Comparison of ENCODE assay signal across 8 cellular contexts in the genomic region with DNA sequence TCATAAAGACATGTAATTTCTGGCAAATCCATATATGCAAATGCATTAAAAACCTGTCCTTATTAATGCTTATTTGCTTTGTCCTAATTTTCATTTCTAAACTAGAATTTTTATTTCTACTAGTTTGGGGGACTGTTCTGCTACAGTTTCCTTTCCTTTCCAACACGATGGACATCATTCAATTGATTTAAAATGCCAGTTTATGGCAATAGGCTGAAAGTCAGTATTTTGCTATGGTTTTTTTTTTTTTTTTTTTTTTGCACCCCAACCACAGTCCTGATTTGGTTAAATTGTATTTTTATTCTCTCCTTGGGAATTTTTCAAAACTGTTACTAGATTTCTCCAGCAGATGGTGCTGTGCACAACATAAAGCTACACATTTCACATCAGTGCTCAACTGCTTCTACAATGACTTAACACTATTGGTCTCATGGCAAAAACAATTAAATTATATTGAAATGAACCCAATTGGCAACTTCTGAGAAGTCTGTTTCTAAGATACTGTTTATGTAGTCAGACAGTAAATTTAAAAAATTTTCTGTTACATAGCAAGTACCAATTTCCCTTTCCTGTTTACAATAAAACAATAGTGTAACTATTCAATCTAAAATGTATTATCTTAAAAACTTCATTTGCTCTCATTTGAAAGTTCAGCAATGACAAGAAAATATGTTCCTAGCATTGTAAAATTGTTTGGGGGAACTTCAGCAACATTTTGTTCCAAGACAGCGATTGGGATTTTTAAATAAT.
DNase-seq lines count a peak whose midpoint lies in the region; ATAC-seq, FAIRE-seq and TF ChIP-seq lines count a peak whose summit lies in the region.

No MANE protein-coding gene starts in this region.

- TF ChIP-seq CTCF in GM13977 (IDR thresholded peaks at IDR 0.05; ENCODE audit: extremely low read depth, insufficient read depth, missing control alignments) (peak; percentile 56), ovary (IDR thresholded peaks at IDR 0.05) (peak in 2 of 3 donors; percentile 40 to 52)

- intact Hi-C loops in ovary (cut with DNase I): loop anchor here (5.0 to 10.0 kb wide), 6 partner anchors 102 to 545 kb away; no protein-coding TSS in a partner anchor

- ATAC-seq in HG02588 (IDR thresholded peaks at IDR 0.05; ENCODE audit: unreplicated experiment) (no peak), HG02973 (IDR thresholded peaks at IDR 0.05; ENCODE audit: unreplicated experiment) (no peak)

- TF ChIP-seq POLR2A in ovary (IDR thresholded peaks at IDR 0.05): no peak

- no peak overlapping the region for H3K4me3 ChIP-seq in ovary

- H3K4me1 ChIP-seq in ovary (ENCODE audit: insufficient read depth): no peaks in the 10 kb centered on the region

- 35 to 53% (median 53%) methylated on average over 2 of the region's 2 CpGs for WGBS in ovary, 3 donors

- H3K36me3 ChIP-seq in ovary: no peaks in the 10 kb centered on the region

- FAIRE-seq in TTC549 (lab: Jason Lieb, UNC) (peak; percentile 51), frontal cortex (lab: Jason Lieb, UNC) (peak; percentile 95)

- DNase-seq in AG08395 (ENCODE audit: low spot score) (peak; percentile 53), GM13977 (ENCODE audit: low spot score) (peak; percentile 20), LoVo (ENCODE audit: low spot score) (peak; percentile 52), frontal cortex (ENCODE audit: low spot score in 2 of 2) (peak; percentile 10 to 26), ovary (no peak)

- H3K9me3 ChIP-seq in ovary: no peaks in the 10 kb centered on the region

- in situ Hi-C loops in GM13977 (cut with MboI; ENCODE audit: low pct_unique_long_range_greater_than_20kb, low sequenced_read_pairs, unreplicated experiment): loop anchor here (25.0 kb wide), 1 partner anchor 337 kb away; no protein-coding TSS in a partner anchor

- H3K27me3 ChIP-seq in ovary: no peaks in the 10 kb centered on the region

- no peak for TF ChIP-seq EP300 in ovary (IDR thresholded peaks at IDR 0.05)

- no peak overlapping the region for H3K27ac ChIP-seq in ovary

Comparison
In these comparisons a context has a peak if more than half of its experiments do, and no peak if none do; other contexts are left out.
1. DNase-seq: peak in AG08395 (single experiment), GM13977 (single experiment), LoVo (single experiment) and frontal cortex (2 of 2); none in ovary (0 of 5).